Comparison of ENCODE assay signal across 33 cellular contexts in genomic region chr11:59878482-59878881, GRCh38. TPM values are rescaled to one million over a fixed set of nuclear protein-coding genes. Genes with fewer than 3 reads are reported as not detected.
"Had no signal": no experiment of that assay in that cellular context is flagged by ENCODE, and none has a peak within 500 bp of the region (broad histone marks: within the 10 kb centered on the region; RNA-seq: fewer than 3 reads in every experiment).

OOSP3 (plus strand) TSS chr11:59878782; CDS start chr11:59878809, 27 bp downstream.

- H3K4me1 ChIP-seq: esophagus squamous epithelium, lower lobe of right lung, parathyroid adenoma, psoas muscle, spleen, testis, tibial artery had no signal

- H3K79me2 ChIP-seq: parathyroid adenoma had no signal

- H3K27me3 ChIP-seq: esophagus squamous epithelium, neutrophil, spleen, testis, tibial artery had no signal

- H3K4me3 Mint-ChIP-seq: mesothelial cell of epicardium; naive B cell; natural killer cell treated with Interleukin-12 subunit alpha and Interleukin-12 subunit beta and Interleukin-15 and Interleukin-18, amount 100 ng/mL, for 72 hours; neural crest cell; stimulated activated memory B cell treated with anti-CD40 and anti-IgM and Interleukin-4, amounts not matched to agents 10 μg/mL and 1 μg/mL and 100 μg/mL, for 72 hours; type B pancreatic cell had no signal

- ATAC-seq: left ventricle myocardium superior; lower lobe of right lung; mucosa of descending colon; natural killer cell treated with Interleukin-12 subunit alpha and Interleukin-12 subunit beta and Interleukin-15 and Interleukin-18, amount 100 ng/mL, for 72 hours; psoas muscle; right cardiac atrium; stimulated activated memory B cell treated with anti-CD40 and anti-IgM and Interleukin-4, amounts not matched to agents 10 μg/mL and 1 μg/mL and 100 μg/mL, for 72 hours; stimulated activated naive CD8-positive, alpha-beta T cell treated with anti-CD3 and anti-CD28 coated beads, Interleukin-15, Interleukin-2, amounts not matched to agents 100 U/mL and 50 U/mL, for 24 hours had no signal

- H2AFZ ChIP-seq: parathyroid adenoma had no signal

- FAIRE-seq: frontal cortex, keratinocyte had no signal

- H3K9ac ChIP-seq: parathyroid adenoma had no signal

- H3K36me3 Mint-ChIP-seq: mesothelial cell of epicardium; naive B cell; natural killer cell treated with Interleukin-12 subunit alpha and Interleukin-12 subunit beta and Interleukin-15 and Interleukin-18, amount 100 ng/mL, for 72 hours; stimulated activated memory B cell treated with anti-CD40 and anti-IgM and Interleukin-4, amounts not matched to agents 10 μg/mL and 1 μg/mL and 100 μg/mL, for 72 hours; type B pancreatic cell had no signal

- H3K4me3 ChIP-seq: coronary artery, esophagus squamous epithelium, lower lobe of right lung, mucosa of descending colon, psoas muscle, skin epidermis, spleen, testis, tibial artery had no signal

- H3K27me3 Mint-ChIP-seq: type B pancreatic cell had no signal

- H3K9me3 ChIP-seq: esophagus squamous epithelium, lower lobe of right lung, mucosa of descending colon, neutrophil, psoas muscle, spleen, testis, tibial artery had no signal

- H3K4me1 Mint-ChIP-seq: mesothelial cell of epicardium; naive B cell; neural crest cell; stimulated activated memory B cell treated with anti-CD40 and anti-IgM and Interleukin-4, amounts not matched to agents 10 μg/mL and 1 μg/mL and 100 μg/mL, for 72 hours had no signal

- H3K27ac ChIP-seq: coronary artery, esophagus squamous epithelium, lower lobe of right lung, neutrophil, parathyroid adenoma, psoas muscle, skin epidermis, spleen, testis, tibial artery had no signal

- H3K36me3 ChIP-seq: esophagus squamous epithelium, lower lobe of right lung, neutrophil, spleen, tibial artery had no signal

- H3K9me3 Mint-ChIP-seq: mesothelial cell of epicardium; naive B cell; natural killer cell treated with Interleukin-12 subunit alpha and Interleukin-12 subunit beta and Interleukin-15 and Interleukin-18, amount 100 ng/mL, for 72 hours; neural crest cell; stimulated activated memory B cell treated with anti-CD40 and anti-IgM and Interleukin-4, amounts not matched to agents 10 μg/mL and 1 μg/mL and 100 μg/mL, for 72 hours; type B pancreatic cell had no signal

- DNase-seq: dermis blood vessel endothelial cell; effector memory CD4-positive, alpha-beta T cell; erythroblast; esophagus squamous epithelium; head of caudate nucleus; left ventricle myocardium superior; lower lobe of right lung; mucosa of descending colon; naive B cell; psoas muscle; right cardiac atrium; spleen; stimulated activated CD4-positive, alpha-beta T cell treated with anti-CD3 and anti-CD28 coated beads, Interleukin-4, amount 100 ng/mL, for 4 hours; stimulated activated naive CD8-positive, alpha-beta T cell treated with anti-CD3 and anti-CD28 coated beads, Interleukin-15, Interleukin-2, amounts not matched to agents 100 U/mL and 50 U/mL, for 24 hours; substantia nigra; testis; tibial artery had no signal

- H3K27ac Mint-ChIP-seq: mesothelial cell of epicardium; naive B cell; natural killer cell treated with Interleukin-12 subunit alpha and Interleukin-12 subunit beta and Interleukin-15 and Interleukin-18, amount 100 ng/mL, for 72 hours; stimulated activated memory B cell treated with anti-CD40 and anti-IgM and Interleukin-4, amounts not matched to agents 10 μg/mL and 1 μg/mL and 100 μg/mL, for 72 hours; type B pancreatic cell had no signal

RNA-seq across cellular contexts. Expression of gene OOSP3, which starts in this region (rescaled TPM):
- total RNA-seq: dermis blood vessel endothelial cell; esophagus squamous epithelium; fibroblast of villous mesenchyme; frontal cortex; glomerular endothelial cell; left ventricle myocardium superior; lower lobe of right lung; mesothelial cell of epicardium; natural killer cell treated with Interleukin-12 subunit alpha and Interleukin-12 subunit beta and Interleukin-15 and Interleukin-18, amount 100 ng/mL, for 72 hours; neural crest cell; osteoblast; psoas muscle; renal cortical epithelial cell; right cardiac atrium; spleen; testis; urinary bladder had no signal
- polyA plus RNA-seq: psoas muscle, right cardiac atrium, spleen, urinary bladder had no signal
